ENCODE assay signal across 8 cellular contexts in genomic region chr16:75385507-75386152, GRCh38. TPM values are rescaled to one million over a fixed set of nuclear protein-coding genes. Genes with fewer than 3 reads are reported as not detected.
DNase-seq lines count a peak whose midpoint lies in the region; ATAC-seq and TF ChIP-seq lines count a peak whose summit lies in the region.

No MANE protein-coding gene starts in this region.

- H3K36me3 Mint-ChIP-seq in activated CD4-positive, alpha-beta T cell treated with anti-CD3 and anti-CD28 coated beads, Interleukin-2, amount 10 ng/mL, durations not matched to agents 24 days and 14 days (ENCODE audit: low read depth) = peaks cover 32% of the 10 kb centered on the region
- H3K36me3 Mint-ChIP-seq in neural progenitor cell = peaks cover 5% of the 10 kb centered on the region

- no peak overlapping the region for H2AFZ ChIP-seq in neural progenitor cell (replicated peaks)

- peaks cover 12% of the 10 kb centered on the region for H3K27me3 Mint-ChIP-seq in activated CD4-positive, alpha-beta T cell treated with anti-CD3 and anti-CD28 coated beads, Interleukin-2, amount 10 ng/mL, durations not matched to agents 24 days and 14 days
- no peaks in the 10 kb centered on the region for H3K27me3 Mint-ChIP-seq in neural progenitor cell (ENCODE audit: insufficient read depth, low read depth)

- H3K79me2 ChIP-seq in neural progenitor cell (ENCODE audit: low read depth) = no peaks in the 10 kb centered on the region

- intact Hi-C loops in activated CD4-positive, alpha-beta T cell treated with anti-CD3 and anti-CD28 coated beads, Interleukin-2, amount 10 ng/mL, durations not matched to agents 24 days and 14 days (cut with micrococcal nuclease) = loop anchor here (1.0 kb wide), 2 partner anchors 152 to 186 kb away; no protein-coding TSS in a partner anchor

- no peaks in the 10 kb centered on the region for H3K27me3 ChIP-seq in neural progenitor cell

- no peaks in the 10 kb centered on the region for H3K9me3 ChIP-seq in neural progenitor cell (ENCODE audit: low read depth)

- H3K9ac ChIP-seq in neural progenitor cell = no peak overlapping the region

- no peaks in the 10 kb centered on the region for H3K36me3 ChIP-seq in neural progenitor cell

- peak; percentile 70 for ATAC-seq in esophagus mucosa

- H3K4me1 Mint-ChIP-seq in activated CD4-positive, alpha-beta T cell treated with anti-CD3 and anti-CD28 coated beads, Interleukin-2, amount 10 ng/mL, durations not matched to agents 24 days and 14 days = peaks cover 10% of the 10 kb centered on the region
- H3K4me1 Mint-ChIP-seq in neural progenitor cell = peaks cover 16% of the 10 kb centered on the region

- H3F3A ChIP-seq in neural progenitor cell (ENCODE audit: low read depth) = peaks cover 17% of the 10 kb centered on the region

- TF ChIP-seq CTCF in neural progenitor cell (IDR thresholded peaks at IDR 0.05) = peak; percentile 87

- DNase-seq in activated CD4-positive, alpha-beta T cell treated with anti-CD3 and anti-CD28 coated beads, Interleukin-2, amount 10 ng/mL, durations not matched to agents 24 days and 14 days = peak; percentile 63
- DNase-seq in activated CD4-positive, alpha-beta T cell treated with anti-CD3 and anti-CD28 coated beads for 1 hour = no peak
- DNase-seq in NAMALWA (ENCODE audit: low spot score) (peak; percentile 82), SK-N-DZ (ENCODE audit: low spot score) (peak; percentile 65), neural progenitor cell (ENCODE audit: low spot score) (peak; percentile 66), retina (no peak), activated gamma-delta T cell (lab: John Stamatoyannopoulos, UW) (no peak)

- H3K4me3 ChIP-seq in neural progenitor cell = no peak overlapping the region

- no peaks in the 10 kb centered on the region for H3K9me3 Mint-ChIP-seq in activated CD4-positive, alpha-beta T cell treated with anti-CD3 and anti-CD28 coated beads, Interleukin-2, amount 10 ng/mL, durations not matched to agents 24 days and 14 days
- H3K9me3 Mint-ChIP-seq in neural progenitor cell = no peaks in the 10 kb centered on the region

- H4K20me1 ChIP-seq in neural progenitor cell (ENCODE audit: low read depth) = peaks cover 5% of the 10 kb centered on the region

- no peak overlapping the region for H3K4me2 ChIP-seq in neural progenitor cell

- H3K27ac ChIP-seq in neural progenitor cell = no peak overlapping the region

- no peak overlapping the region for H3K4me3 Mint-ChIP-seq in activated CD4-positive, alpha-beta T cell treated with anti-CD3 and anti-CD28 coated beads, Interleukin-2, amount 10 ng/mL, durations not matched to agents 24 days and 14 days
- no peak overlapping the region for H3K4me3 Mint-ChIP-seq in neural progenitor cell

- no peaks in the 10 kb centered on the region for H3K4me1 ChIP-seq in neural progenitor cell

- no peak overlapping the region for H3K27ac Mint-ChIP-seq in activated CD4-positive, alpha-beta T cell treated with anti-CD3 and anti-CD28 coated beads, Interleukin-2, amount 10 ng/mL, durations not matched to agents 24 days and 14 days
- H3K27ac Mint-ChIP-seq in neural progenitor cell = no peak overlapping the region

RNA-seq across cellular contexts. Expression of gene CFDP1, which starts 47.7 kb away (rescaled TPM):
- total RNA-seq in activated CD4-positive, alpha-beta T cell treated with anti-CD3 and anti-CD28 coated beads, Interleukin-2, amount 10 ng/mL, durations not matched to agents 24 days and 14 days = 33.7 and 38.9 TPM in 2 replicates
- 128 and 175 TPM in 2 replicates for polyA plus RNA-seq in SK-N-DZ (2014; cell fraction: cytosol; rRNA removed)
- polyA plus RNA-seq in SK-N-DZ (2014; cell fraction: nucleus; rRNA removed) = 43.5 and 95.7 TPM in 2 replicates
- total RNA-seq in esophagus mucosa = 33.5 TPM
- total RNA-seq in neural progenitor cell (ENCODE audit: low replicate concordance) = 134 and 159 TPM in 2 replicates

Comparison
In these comparisons a context has a peak if more than half of its experiments do, and no peak if none do; other contexts are left out.
1. DNase-seq: peak in activated CD4-positive, alpha-beta T cell treated with anti-CD3 and anti-CD28 coated beads, Interleukin-2, amount 10 ng/mL, durations not matched to agents 24 days and 14 days (single experiment), NAMALWA (single experiment), SK-N-DZ (single experiment) and neural progenitor cell (single experiment); none in activated CD4-positive, alpha-beta T cell treated with anti-CD3 and anti-CD28 coated beads for 1 hour (single experiment), retina (single experiment) and activated gamma-delta T cell (single experiment).